Comparison of ENCODE assay signal across 8 cellular contexts in genomic region chr19:15378529-15379082, GRCh38. TPM values are rescaled to one million over a fixed set of nuclear protein-coding genes. Genes with fewer than 3 reads are reported as not detected.
DNase-seq lines count a peak whose midpoint lies in the region; ATAC-seq and TF ChIP-seq lines count a peak whose summit lies in the region.

No MANE protein-coding gene starts in this region.

- H3K9me3 ChIP-seq in CD8-positive, alpha-beta T cell (ENCODE audit: low read length): no peaks in the 10 kb centered on the region
- no peaks in the 10 kb centered on the region for H3K9me3 ChIP-seq in trophoblast cell (ENCODE audit: insufficient read depth, low read depth, low read length)

- H3K4me1 ChIP-seq in CD8-positive, alpha-beta T cell (ENCODE audit: insufficient read depth, low read length): peaks cover 36% of the 10 kb centered on the region
- H3K4me1 ChIP-seq in trophoblast cell (ENCODE audit: control insufficient read depth in 1 of 2, insufficient read depth in 2 of 2, low read length in 2 of 2): peaks cover 2 to 12% of the 10 kb centered on the region in 2 experiments

- WGBS in trophoblast cell (ENCODE audit: extremely low coverage, insufficient coverage, insufficient read length): no CpG with 5 or more reads among the region's 22 CpGs

- H3K4me1 Mint-ChIP-seq in CD8-positive, alpha-beta T cell (ENCODE audit: low read depth): peaks cover 40% of the 10 kb centered on the region
- peaks cover 33% of the 10 kb centered on the region for H3K4me1 Mint-ChIP-seq in activated naive CD8-positive, alpha-beta T cell treated with anti-CD3 and anti-CD28 coated beads for 36 hours

- peak overlapping the region; percentile 76 for H3K4ac ChIP-seq in trophoblast cell (ENCODE audit: low read depth, low read length)

- no peaks in the 10 kb centered on the region for H3K27me3 Mint-ChIP-seq in CD8-positive, alpha-beta T cell (ENCODE audit: low read depth)
- no peaks in the 10 kb centered on the region for H3K27me3 Mint-ChIP-seq in activated naive CD8-positive, alpha-beta T cell treated with anti-CD3 and anti-CD28 coated beads for 36 hours

- peak in 6 of 7 experiments; percentile 26 to 66 (median 50) for DNase-seq in CD8-positive, alpha-beta T cell
- peak; percentile 57 for DNase-seq in HK-2 (ENCODE audit: unreplicated experiment)
- peak; percentile 81 for DNase-seq in RPMI8226
- DNase-seq in activated naive CD8-positive, alpha-beta T cell treated with anti-CD3 and anti-CD28 coated beads for 36 hours: peak; percentile 63
- DNase-seq in Right ventricle myocardium superior: peak; percentile 68
- DNase-seq in trophoblast cell: peak; percentile 50 to 62

- H3K4me3 Mint-ChIP-seq in CD8-positive, alpha-beta T cell: peak overlapping the region; percentile 94
- peak overlapping the region; percentile 96 for H3K4me3 Mint-ChIP-seq in activated naive CD8-positive, alpha-beta T cell treated with anti-CD3 and anti-CD28 coated beads for 36 hours

- peak overlapping the region; percentile 96 for H3K4me3 ChIP-seq in CD8-positive, alpha-beta T cell (ENCODE audit: low read depth, low read length)
- H3K4me3 ChIP-seq in trophoblast cell (ENCODE audit: low read depth, low read length): peak overlapping the region; percentile 96

- no peaks in the 10 kb centered on the region for H3K36me3 ChIP-seq in CD8-positive, alpha-beta T cell (ENCODE audit: insufficient read depth, low read length)
- H3K36me3 ChIP-seq in trophoblast cell (ENCODE audit: control insufficient read depth in 1 of 2, insufficient read depth in 2 of 2, low read length in 2 of 2): peaks cover 16 to 18% of the 10 kb centered on the region in 2 experiments

- peaks cover 23% of the 10 kb centered on the region for H3K36me3 Mint-ChIP-seq in CD8-positive, alpha-beta T cell
- H3K36me3 Mint-ChIP-seq in activated naive CD8-positive, alpha-beta T cell treated with anti-CD3 and anti-CD28 coated beads for 36 hours: peaks cover 18% of the 10 kb centered on the region

- H4K12ac ChIP-seq in trophoblast cell (ENCODE audit: low read depth, low read length): peak overlapping the region; percentile 95

- H3K14ac ChIP-seq in trophoblast cell (ENCODE audit: low read length): peak overlapping the region; percentile 96

- H3K27ac Mint-ChIP-seq in CD8-positive, alpha-beta T cell: peak overlapping the region; percentile 98
- peak overlapping the region; percentile 98 for H3K27ac Mint-ChIP-seq in activated naive CD8-positive, alpha-beta T cell treated with anti-CD3 and anti-CD28 coated beads for 36 hours

- H3K79me2 ChIP-seq in trophoblast cell (ENCODE audit: control insufficient read depth, insufficient read depth, low read length, poor library complexity): peaks cover 36% of the 10 kb centered on the region

- H4K8ac ChIP-seq in trophoblast cell (ENCODE audit: low read depth, low read length): peak overlapping the region; percentile 98

- ATAC-seq in CD8-positive, alpha-beta T cell: no peak
- ATAC-seq in Right ventricle myocardium superior (ENCODE audit: poor library complexity) (no peak), HG02571 (IDR thresholded peaks at IDR 0.05; ENCODE audit: unreplicated experiment) (no peak), GM21423 (IDR thresholded peaks at IDR 0.05; ENCODE audit: unreplicated experiment) (no peak)

- H3K79me1 ChIP-seq in trophoblast cell (ENCODE audit: low read length): peaks cover 16% of the 10 kb centered on the region

- peak overlapping the region; percentile 73 for H2AFZ ChIP-seq in trophoblast cell (ENCODE audit: insufficient read depth, low read length, poor library complexity)

- H3K27ac ChIP-seq in CD8-positive, alpha-beta T cell (ENCODE audit: low read depth, low read length): peak overlapping the region; percentile 98
- peak overlapping the region; percentile 90 for H3K27ac ChIP-seq in trophoblast cell (ENCODE audit: low read depth, low read length)

- H3K23ac ChIP-seq in trophoblast cell (ENCODE audit: low read length): peak overlapping the region; percentile 11

- TF ChIP-seq CTCF in CD8-positive, alpha-beta T cell (IDR thresholded peaks at IDR 0.05): no peak

- H3K4me2 ChIP-seq in trophoblast cell (ENCODE audit: low read length): peak overlapping the region; percentile 98

- intact Hi-C loops in CD8-positive, alpha-beta T cell (cut with DNase I, micrococcal nuclease): loop anchor here (1.0 to 2.0 kb wide), 11 partner anchors 41 to 700 kb away; partner anchors contain the start of gene BRD4 (in 1 of the 2)
- intact Hi-C loops in Right ventricle myocardium superior (cut with DNase I): loop anchor here (10.0 kb wide), 1 partner anchor 124 kb away; no protein-coding TSS in a partner anchor

- H2BK120ac ChIP-seq in trophoblast cell (ENCODE audit: insufficient read depth, low read length, poor library complexity): peak overlapping the region; percentile 83

- H2BK5ac ChIP-seq in trophoblast cell (ENCODE audit: low read depth, low read length, poor library complexity): peak overlapping the region; percentile 74

- peak overlapping the region; percentile 71 for H2AK5ac ChIP-seq in trophoblast cell (ENCODE audit: low read length)

- peak overlapping the region; percentile 4 for H2BK12ac ChIP-seq in trophoblast cell (ENCODE audit: low read length)

- POLR2A ChIA-PET in CD8-positive, alpha-beta T cell (lab: Charles Lee): interaction anchor here (0.6 to 4.2 kb wide), 20 partner anchors 8 to 952 kb away, joined by 3 to 88 read pairs (median 4); partner anchors contain the start of genes AKAP8L and BRD4

- peak overlapping the region; percentile 90 for H3K18ac ChIP-seq in trophoblast cell (ENCODE audit: low read length)

- H3K9me3 Mint-ChIP-seq in CD8-positive, alpha-beta T cell: no peaks in the 10 kb centered on the region
- no peaks in the 10 kb centered on the region for H3K9me3 Mint-ChIP-seq in activated naive CD8-positive, alpha-beta T cell treated with anti-CD3 and anti-CD28 coated beads for 36 hours

- peak overlapping the region; percentile 94 for H3K9ac ChIP-seq in trophoblast cell (ENCODE audit: low read length)

- CTCF ChIA-PET in CD8-positive, alpha-beta T cell (lab: Charles Lee): interaction anchor here (0.7 to 4.0 kb wide), 6 partner anchors 20 to 173 kb away, joined by 3 to 24 read pairs (median 3); partner anchors contain the start of gene AKAP8L

- H3K27me3 ChIP-seq in CD8-positive, alpha-beta T cell (ENCODE audit: insufficient read depth, low read length): no peaks in the 10 kb centered on the region
- no peaks in the 10 kb centered on the region for H3K27me3 ChIP-seq in trophoblast cell (ENCODE audit: insufficient read depth, low read length)

- peak overlapping the region; percentile 80 for H4K91ac ChIP-seq in trophoblast cell (ENCODE audit: low read depth, low read length)

RNA-seq across cellular contexts. Expression of gene AKAP8, which starts 1.0 kb away (rescaled TPM):
- total RNA-seq in CD8-positive, alpha-beta T cell: 100 to 1,000 TPM in 1 of 2 experiments, 10 to 100 TPM in 1; 97.4 to 109 TPM
- 10 to 100 TPM; 59.4 to 61.2 TPM for total RNA-seq in activated naive CD8-positive, alpha-beta T cell treated with anti-CD3 and anti-CD28 coated beads for 36 hours
- 20.6 TPM for total RNA-seq in Right ventricle myocardium superior
- polyA plus RNA-seq in trophoblast cell (2013): 40.6 and 42.9 TPM in 2 replicates

RNA-seq across cellular contexts. Expression of gene AKAP8L, which starts 40.2 kb away (rescaled TPM):
- 100 to 1,000 TPM; 174 to 199 TPM for total RNA-seq in CD8-positive, alpha-beta T cell
- 10 to 100 TPM; 70.6 to 71.6 TPM for total RNA-seq in activated naive CD8-positive, alpha-beta T cell treated with anti-CD3 and anti-CD28 coated beads for 36 hours
- total RNA-seq in Right ventricle myocardium superior: 74.5 TPM
- 92.6 and 94.5 TPM in 2 replicates for polyA plus RNA-seq in trophoblast cell (2013)

RNA-seq across cellular contexts. Expression of gene BRD4, which starts 46.3 kb away (rescaled TPM):
- 100 to 1,000 TPM; 123 to 128 TPM for total RNA-seq in CD8-positive, alpha-beta T cell
- 100 to 1,000 TPM; 110 to 113 TPM for total RNA-seq in activated naive CD8-positive, alpha-beta T cell treated with anti-CD3 and anti-CD28 coated beads for 36 hours
- 55.1 TPM for total RNA-seq in Right ventricle myocardium superior
- polyA plus RNA-seq in trophoblast cell (2013): 188 and 191 TPM in 2 replicates
